21 cellular contexts compared by ENCODE assay signal in genomic region chr17:48551206-48551597, GRCh38. TPM values are rescaled to one million over a fixed set of nuclear protein-coding genes. Genes with fewer than 3 reads are reported as not detected.
A peak's percentile ranks its signal among the peaks of the same experiment; 100 is the strongest.
DNase-seq lines count a peak whose midpoint lies in the region; TF ChIP-seq lines count a peak whose summit lies in the region.
"Had no signal": no experiment of that assay in that cellular context is flagged by ENCODE, and none has a peak within 500 bp of the region (broad histone marks: within the 10 kb centered on the region; RNA-seq: fewer than 3 reads in every experiment).

No MANE protein-coding gene starts in this region.

- CTCF ChIA-PET in HEK293T (lab: Yijun Ruan, JAX), result no interaction called here

- no peak overlapping the region for H2AFZ ChIP-seq in smooth muscle cell (ENCODE audit: low read depth)

- H3K4me2 ChIP-seq in smooth muscle cell, result peak overlapping the region; percentile 65
- H3K4me2 ChIP-seq: BLaER1 had no signal

- peaks cover 8% of the 10 kb centered on the region for H3K36me3 ChIP-seq in kidney epithelial cell (ENCODE audit: control insufficient read depth, insufficient read depth, low read length)
- H3K36me3 ChIP-seq in smooth muscle cell (ENCODE audit: low read depth), result no peaks in the 10 kb centered on the region
- no peaks in the 10 kb centered on the region for H3K36me3 ChIP-seq in uterus
- H3K36me3 ChIP-seq: BLaER1 had no signal

- WGBS in smooth muscle cell (ENCODE audit: low lambda C conversion rate), result 58% methylated on average over 18 of the region's 21 CpGs

- no peak overlapping the region for H3K27ac ChIP-seq in smooth muscle cell (ENCODE audit: low read depth)
- no peak overlapping the region for H3K27ac ChIP-seq in uterus
- H3K27ac ChIP-seq: 22Rv1, BLaER1 had no signal

- peaks cover 14% of the 10 kb centered on the region for H3K79me2 ChIP-seq in smooth muscle cell (ENCODE audit: low read depth)

- H3K9ac ChIP-seq in smooth muscle cell (ENCODE audit: low read depth), result no peak overlapping the region
- H3K9ac ChIP-seq: BLaER1 had no signal

- peaks cover 33% of the 10 kb centered on the region for H4K20me1 ChIP-seq in smooth muscle cell (ENCODE audit: low read depth)

- intact Hi-C loops in uterus (cut with DNase I; ENCODE audit: low total_unique reads), result no loop called here

- H3K4me3 ChIP-seq in kidney epithelial cell (ENCODE audit: low read depth, low read length) (peak overlapping the region; percentile 25), smooth muscle cell (no peak overlapping the region), uterus (no peak overlapping the region)
- H3K4me3 ChIP-seq: BLaER1 had no signal

- H3K27me3 ChIP-seq in kidney epithelial cell (ENCODE audit: control insufficient read depth, insufficient read depth, low read length) (no peaks in the 10 kb centered on the region), smooth muscle cell (ENCODE audit: low read depth) (peaks cover 51% of the 10 kb centered on the region), uterus (no peaks in the 10 kb centered on the region)

- TF ChIP-seq POLR2A in uterus (IDR thresholded peaks at IDR 0.05), result no peak

- DNase-seq in NCI-H1092 (lab: John Stamatoyannopoulos, UW) (peak; percentile 42), NCI-H1092 treated with DMSO at 0.1 percent for 48 hours (lab: John Stamatoyannopoulos, UW) (no peak), astrocyte of the hippocampus (ENCODE audit: low read depth, low spot score) (peak; percentile 47), kidney epithelial cell (ENCODE audit: low read depth) (no peak), smooth muscle cell (lab: John Stamatoyannopoulos, UW; ENCODE audit: unreplicated experiment) (no peak), uterus (no peak), HEK293T (ENCODE audit: extremely low spot score) (no peak)
- DNase-seq in activated CD8-positive, alpha-beta memory T cell treated with anti-CD3 and anti-CD28 coated beads, Interleukin-2, amount 50 U/mL, for 48 hours, result no peak
- DNase-seq: activated T-cell treated with anti-CD3 and anti-CD28 coated beads for 4 hours; amniotic stem cell; KBM-7; MV-4-11; NCI-H524; SHP77 treated with DMSO at 0.1 percent for 48 hours; stimulated activated CD4-positive, alpha-beta T cell treated with anti-CD3 and anti-CD28 coated beads, Interleukin-1b, Interleukin-23, amount 100 ng/mL, for 48 hours; stimulated activated naive CD4-positive, alpha-beta T cell treated with Interleukin-2 at 50 U/mL for 16 hours had no signal

- POLR2A ChIA-PET in HEK293T (lab: Yijun Ruan, JAX), result no interaction called here

- no peaks in the 10 kb centered on the region for H3K4me1 ChIP-seq in smooth muscle cell (ENCODE audit: low read depth)
- H3K4me1 ChIP-seq in uterus, result peaks cover 6 to 7% of the 10 kb centered on the region in 2 donors
- H3K4me1 ChIP-seq: BLaER1 had no signal

- peaks cover 20% of the 10 kb centered on the region for H3F3A ChIP-seq in smooth muscle cell (ENCODE audit: low read depth)

- H3K9me3 ChIP-seq in smooth muscle cell (replicated peaks; ENCODE audit: low read depth) (no peaks in the 10 kb centered on the region), uterus (no peaks in the 10 kb centered on the region)
- H3K9me3 ChIP-seq: BLaER1 had no signal

- TF ChIP-seq CTCF in kidney epithelial cell (IDR thresholded peaks at IDR 0.05; ENCODE audit: insufficient read depth, low read length, poor library complexity, severe bottlenecking), result no peak
- no peak for TF ChIP-seq CTCF in smooth muscle cell (IDR thresholded peaks at IDR 0.05; ENCODE audit: borderline replicate concordance, insufficient read depth, poor library complexity, severe bottlenecking)
- TF ChIP-seq CTCF in uterus (IDR thresholded peaks at IDR 0.05), result no peak

TF ChIP-seq in HEK293T, 16 proteins besides CTCF, POLR2A, EP300 and RAD21:
- TF ChIP-seq NFRKB (IDR thresholded peaks at IDR 0.05) (no peak), BHLHE40 (IDR thresholded peaks at IDR 0.05; ENCODE audit: borderline replicate concordance) (no peak), HDGF (IDR thresholded peaks at IDR 0.05; ENCODE audit: borderline replicate concordance) (no peak), LEF1 (IDR thresholded peaks at IDR 0.05; ENCODE audit: borderline replicate concordance) (no peak), ARNT (IDR thresholded peaks at IDR 0.05) (no peak), FOXK2 (IDR thresholded peaks at IDR 0.05) (no peak), SP1 (IDR thresholded peaks at IDR 0.05) (no peak), FOXA1 (IDR thresholded peaks at IDR 0.05) (no peak)
- TF ChIP-seq, protein P1, sequence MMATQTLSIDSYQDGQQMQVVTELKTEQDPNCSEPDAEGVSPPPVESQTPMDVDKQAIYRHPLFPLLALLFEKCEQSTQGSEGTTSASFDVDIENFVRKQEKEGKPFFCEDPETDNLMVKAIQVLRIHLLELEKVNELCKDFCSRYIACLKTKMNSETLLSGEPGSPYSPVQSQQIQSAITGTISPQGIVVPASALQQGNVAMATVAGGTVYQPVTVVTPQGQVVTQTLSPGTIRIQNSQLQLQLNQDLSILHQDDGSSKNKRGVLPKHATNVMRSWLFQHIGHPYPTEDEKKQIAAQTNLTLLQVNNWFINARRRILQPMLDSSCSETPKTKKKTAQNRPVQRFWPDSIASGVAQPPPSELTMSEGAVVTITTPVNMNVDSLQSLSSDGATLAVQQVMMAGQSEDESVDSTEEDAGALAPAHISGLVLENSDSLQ (IDR thresholded peaks at IDR 0.05), result no peak

RNA-seq across cellular contexts. Expression of gene HOXB2, which starts 6.3 kb away (rescaled TPM):
- 15.2 and 24.6 TPM in 2 replicates for total RNA-seq in kidney epithelial cell
- total RNA-seq in smooth muscle cell, result 16.9 and 40.4 TPM in 2 replicates
- polyA plus RNA-seq in smooth muscle cell, result 26.5 and 35.6 TPM in 2 replicates
- total RNA-seq in uterus, result 10 to 100 TPM in 3 of 4 donors, 1 to 10 TPM in 1; 4.6 to 24.4 (median 17.4) TPM
- total RNA-seq: frontal cortex had no signal

RNA-seq across cellular contexts. Expression of gene HOXB1, which starts 20.4 kb away (rescaled TPM):
- total RNA-seq in kidney epithelial cell (not detected in 2 replicates), smooth muscle cell (not detected in 2 replicates), uterus (not detected)
- not detected in 2 replicates for polyA plus RNA-seq in smooth muscle cell
- total RNA-seq: endothelial cell of umbilical vein, frontal cortex, osteoblast had no signal
- polyA plus RNA-seq: endothelial cell of umbilical vein had no signal

RNA-seq across cellular contexts. Expression of gene HOXB4, which starts 26.9 kb away (rescaled TPM):
- total RNA-seq in kidney epithelial cell, result 3.6 and 4.4 TPM in 2 replicates
- total RNA-seq in smooth muscle cell, result 0.72 and 2.6 TPM in 2 replicates
- polyA plus RNA-seq in smooth muscle cell, result 0.96 and 1.0 TPM in 2 replicates
- total RNA-seq in uterus, result 1 to 10 TPM in 2 of 4 donors, under 1 TPM in 1, not detected in 1; 0.88 to 6.9 (median 5.5) TPM
- total RNA-seq: frontal cortex had no signal

RNA-seq across cellular contexts. Expression of gene HOXB3, which starts 38.8 kb away (rescaled TPM):
- 24.0 and 31.1 TPM in 2 replicates for total RNA-seq in kidney epithelial cell
- total RNA-seq in smooth muscle cell, result 5.1 and 9.1 TPM in 2 replicates
- 2.8 and 4.4 TPM in 2 replicates for polyA plus RNA-seq in smooth muscle cell
- 10 to 100 TPM; 10.6 to 30.0 (median 18.0) TPM for total RNA-seq in uterus
- total RNA-seq: frontal cortex had no signal

RNA-seq across cellular contexts. Expression of gene HOXB5, which starts 42.4 kb away (rescaled TPM):
- total RNA-seq in kidney epithelial cell (3.6 and 3.8 TPM in 2 replicates), smooth muscle cell (0.49 and 0.94 TPM in 2 replicates), uterus (1 to 10 TPM in 1 of 4 donors, under 1 TPM in 2, not detected in 1; 0.55 to 2.5 (median 0.59) TPM)
- 1.4 and 1.8 TPM in 2 replicates for polyA plus RNA-seq in smooth muscle cell
- total RNA-seq: frontal cortex, osteoblast had no signal

Comparison
In these comparisons a context has a peak if more than half of its experiments do, and no peak if none do; other contexts are left out.
1. DNase-seq: peak in NCI-H1092 (single experiment) and astrocyte of the hippocampus (single experiment); none in NCI-H1092 treated with DMSO at 0.1 percent for 48 hours (single experiment), kidney epithelial cell (single experiment), smooth muscle cell (single experiment), uterus (0 of 2), activated CD8-positive, alpha-beta memory T cell treated with anti-CD3 and anti-CD28 coated beads, Interleukin-2, amount 50 U/mL, for 48 hours (single experiment) and HEK293T (single experiment).